In the genomic region with DNA sequence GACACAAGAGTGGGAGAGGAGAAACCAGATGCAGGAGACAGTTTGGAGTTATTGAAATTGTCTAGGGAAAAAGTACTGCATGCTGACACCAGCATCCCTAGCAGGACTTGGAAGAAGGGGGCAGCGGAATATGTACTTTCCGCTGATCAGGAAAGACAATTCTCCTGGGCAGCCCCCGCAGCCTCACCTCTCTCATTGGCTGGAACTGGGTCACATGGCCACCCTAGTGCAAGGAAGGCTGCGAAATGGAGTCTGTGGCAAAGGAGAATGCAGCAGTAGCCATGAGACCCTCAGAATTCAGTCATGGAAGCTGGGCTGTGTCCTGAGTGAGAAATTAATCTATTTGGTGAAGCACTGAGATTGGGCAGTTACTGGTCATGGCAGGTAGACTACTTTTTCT, we compare ENCODE assay signal across 7 cellular contexts.
"Had no signal": no experiment of that assay in that cellular context is flagged by ENCODE, and none has a peak within 500 bp of the region (broad histone marks: within the 10 kb centered on the region; RNA-seq: fewer than 3 reads in every experiment).

No MANE protein-coding gene starts in this region.

- H3K4me3 ChIP-seq: GM23338 had no signal

- H3K9me3 Mint-ChIP-seq: GM23338, H9 had no signal

- H3K4me3 Mint-ChIP-seq: GM23338, H9 had no signal

- H3K4me2 ChIP-seq: GM23338 had no signal

- FAIRE-seq: H1, H54, HTR-8/SVneo had no signal

- DNase-seq: H9, HCEC 1CT, IMR-90 had no signal

- H3K4me1 Mint-ChIP-seq: H9 had no signal

- H2AFZ ChIP-seq: GM23338 had no signal

- H3K27ac Mint-ChIP-seq: GM23338, H9 had no signal

- ATAC-seq: GM23338 had no signal
